ENCODE assay signal across 1 cellular context in genomic region chr1:6246497-6247295, GRCh38.
TF ChIP-seq lines count a peak whose summit lies in the region.

No MANE protein-coding gene starts in this region.

TF ChIP-seq in GM23338, 12 proteins besides CTCF, POLR2A, EP300 and RAD21 (continued from another document):
- TF ChIP-seq ZNF462 (CRISPR knock-in tag; IDR thresholded peaks at IDR 0.05) = no peak
- TF ChIP-seq POLR2AphosphoS5 (IDR thresholded peaks at IDR 0.05; ENCODE audit: low read depth) = no peak; the same call in 1 of the 2 replicates
- TF ChIP-seq STAT1 (IDR thresholded peaks at IDR 0.05; ENCODE audit: unreplicated experiment) = no peak
- no peak for TF ChIP-seq ETS1 (IDR thresholded peaks at IDR 0.05)
- TF ChIP-seq ZNF331 (CRISPR knock-in tag; IDR thresholded peaks at IDR 0.05; ENCODE audit: low read depth) = no peak
- TF ChIP-seq CREB1 (CRISPR knock-in tag; IDR thresholded peaks at IDR 0.05; ENCODE audit: low read depth) = no peak
- TF ChIP-seq NANOG (IDR thresholded peaks at IDR 0.05; ENCODE audit: borderline replicate concordance) = no peak
- TF ChIP-seq JUNB (IDR thresholded peaks at IDR 0.05; ENCODE audit: unreplicated experiment) = no peak
TF ChIP-seq in GM23338: peak in this region for 0.
